ENCODE assay signal across 8 cellular contexts in the genomic region with DNA sequence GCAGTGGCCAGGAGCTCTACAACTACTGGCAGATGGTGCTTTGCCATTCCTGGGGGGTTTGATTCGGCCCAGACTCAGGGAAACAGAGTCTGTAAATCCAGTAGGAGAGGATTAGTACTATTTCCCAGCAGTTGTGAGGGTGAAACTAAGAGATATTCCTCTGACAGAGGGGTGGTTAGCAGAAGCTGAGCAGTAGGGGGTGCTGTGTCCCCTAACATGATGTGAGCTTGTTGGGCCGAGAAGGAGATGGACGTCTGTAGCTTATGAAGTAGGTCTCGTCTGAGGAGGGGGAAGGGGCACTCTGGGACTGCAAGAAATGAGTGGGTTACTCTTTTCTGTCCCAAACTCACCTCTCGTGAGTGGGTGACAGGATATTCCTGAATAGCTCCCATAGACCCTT.
DNase-seq lines count a peak whose midpoint lies in the region; ATAC-seq and TF ChIP-seq lines count a peak whose summit lies in the region.

No MANE protein-coding gene starts in this region.

- H3K27ac Mint-ChIP-seq in glutamatergic neuron (ENCODE audit: unreplicated experiment) (no peak overlapping the region), type B pancreatic cell (no peak overlapping the region)

- peaks cover 8% of the 10 kb centered on the region for H3K4me1 Mint-ChIP-seq in glutamatergic neuron (ENCODE audit: low read depth, unreplicated experiment)
- peaks cover 15% of the 10 kb centered on the region for H3K4me1 Mint-ChIP-seq in type B pancreatic cell (ENCODE audit: unreplicated experiment)

- H3K9me3 Mint-ChIP-seq in glutamatergic neuron (ENCODE audit: unreplicated experiment) (peaks cover 10% of the 10 kb centered on the region), type B pancreatic cell (no peaks in the 10 kb centered on the region)

- H3K36me3 Mint-ChIP-seq in glutamatergic neuron (ENCODE audit: unreplicated experiment): peaks cover 5% of the 10 kb centered on the region
- H3K36me3 Mint-ChIP-seq in type B pancreatic cell: peaks cover 8% of the 10 kb centered on the region

- peak; percentile 83 for ATAC-seq in HG03135 (IDR thresholded peaks at IDR 0.05; ENCODE audit: unreplicated experiment)
- ATAC-seq in activated CD4-positive, CD25-positive, alpha-beta regulatory T cell treated with anti-CD3 and anti-CD28 coated beads, Interleukin-2, amount 50 U/mL, for 24 hours: no peak

- H3K27me3 Mint-ChIP-seq in glutamatergic neuron (ENCODE audit: unreplicated experiment): no peaks in the 10 kb centered on the region
- H3K27me3 Mint-ChIP-seq in type B pancreatic cell: no peaks in the 10 kb centered on the region

- TF ChIP-seq CTCF in glutamatergic neuron (IDR thresholded peaks at IDR 0.05; ENCODE audit: partially characterized antibody, unreplicated experiment) (peak; percentile 57), type B pancreatic cell (conservative IDR thresholded peaks at IDR 0.05) (peak; percentile 64)

- DNase-seq in DMS53 treated with DMSO at 0.1 percent for 48 hours (lab: John Stamatoyannopoulos, UW; ENCODE audit: unreplicated experiment) (peak; percentile 59), GM19240 (ENCODE audit: insufficient read length, low spot score) (peak; percentile 26), OCI-M1 (lab: John Stamatoyannopoulos, UW) (peak; percentile 82), glutamatergic neuron (peak; percentile 69), type B pancreatic cell (ENCODE audit: extremely low spot score, unreplicated experiment) (no peak), NCI-H510A (lab: John Stamatoyannopoulos, UW) (no peak)

- H3K4me3 Mint-ChIP-seq in glutamatergic neuron (ENCODE audit: unreplicated experiment): no peak overlapping the region
- H3K4me3 Mint-ChIP-seq in type B pancreatic cell: peak overlapping the region; percentile 19

Comparison
In these comparisons a context has a peak if more than half of its experiments do, and no peak if none do; other contexts are left out.
1. DNase-seq: peak in DMS53 treated with DMSO at 0.1 percent for 48 hours (single experiment), GM19240 (single experiment), OCI-M1 (single experiment) and glutamatergic neuron (single experiment); none in type B pancreatic cell (single experiment) and NCI-H510A (single experiment).